In the genomic region with DNA sequence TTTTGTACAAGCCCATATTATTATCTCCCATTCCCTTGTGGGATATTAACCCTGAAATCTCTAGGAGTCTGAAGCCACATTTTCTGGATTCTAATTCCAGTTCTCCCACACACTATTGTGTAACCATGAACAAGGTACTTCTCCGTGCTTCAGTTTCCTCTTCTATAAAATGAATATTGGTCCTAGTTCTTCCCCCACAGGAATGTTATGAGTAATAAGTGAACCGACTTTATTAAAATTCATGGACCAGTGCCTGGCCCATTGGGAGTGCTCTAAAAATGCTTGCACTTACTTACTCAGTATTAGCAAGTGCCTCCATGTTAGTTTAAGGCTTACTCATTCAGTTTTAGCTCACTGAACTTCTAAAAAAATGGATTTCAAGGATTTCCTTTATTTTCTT, we compare ENCODE assay signal across 16 cellular contexts. TPM values are rescaled to one million over a fixed set of nuclear protein-coding genes. Genes with fewer than 3 reads are reported as not detected.
DNase-seq lines count a peak whose midpoint lies in the region; ATAC-seq, FAIRE-seq and TF ChIP-seq lines count a peak whose summit lies in the region.
"Had no signal": no experiment of that assay in that cellular context is flagged by ENCODE, and none has a peak within 500 bp of the region (broad histone marks: within the 10 kb centered on the region; RNA-seq: fewer than 3 reads in every experiment).

No MANE protein-coding gene starts in this region.

- peak overlapping the region; percentile 47 for H3K9ac ChIP-seq in skeletal muscle satellite cell (ENCODE audit: low read depth, low read length)

- H3K4me1 ChIP-seq in skeletal muscle satellite cell (ENCODE audit: control insufficient read depth, insufficient read depth, low read length) = peaks cover 18% of the 10 kb centered on the region
- H3K4me1 ChIP-seq in CD8-positive, alpha-beta T cell (ENCODE audit: insufficient read depth, low read length) = no peaks in the 10 kb centered on the region
- H3K4me1 ChIP-seq: body of pancreas, esophagus muscularis mucosa had no signal

- FAIRE-seq in HTR-8/SVneo (lab: Jason Lieb, UNC) = no peak

- intact Hi-C loops in posterior cingulate gyrus (cut with DNase I) = no loop called here
- intact Hi-C loops in CD8-positive, alpha-beta T cell (cut with DNase I, micrococcal nuclease) = no loop called here

- H3K36me3 ChIP-seq in skeletal muscle satellite cell (ENCODE audit: insufficient read depth, low read length) = no peaks in the 10 kb centered on the region
- H3K36me3 ChIP-seq in CD8-positive, alpha-beta T cell (ENCODE audit: insufficient read depth, low read length) = no peaks in the 10 kb centered on the region
- H3K36me3 ChIP-seq: esophagus muscularis mucosa, thoracic aorta had no signal

- peaks cover 20% of the 10 kb centered on the region for H3K9me3 Mint-ChIP-seq in CD8-positive, alpha-beta T cell

- ATAC-seq in CD8-positive, alpha-beta T cell = no peak
- ATAC-seq: body of pancreas, left ventricle myocardium superior had no signal

- no peak for TF ChIP-seq CTCF in CD8-positive, alpha-beta T cell (IDR thresholded peaks at IDR 0.05)

- POLR2A ChIA-PET in CD8-positive, alpha-beta T cell (lab: Charles Lee) = no interaction called here

- H3K4me3 Mint-ChIP-seq in CD8-positive, alpha-beta T cell = no peak overlapping the region

- H3K27me3 Mint-ChIP-seq in CD8-positive, alpha-beta T cell (ENCODE audit: low read depth) = peaks cover 14% of the 10 kb centered on the region

- H3K9me3 ChIP-seq in skeletal muscle satellite cell (replicated peaks; ENCODE audit: low read length) = peaks cover 8% of the 10 kb centered on the region
- H3K9me3 ChIP-seq in CD8-positive, alpha-beta T cell (ENCODE audit: low read length) = no peaks in the 10 kb centered on the region
- H3K9me3 ChIP-seq: body of pancreas had no signal

- H3K4me1 Mint-ChIP-seq in CD8-positive, alpha-beta T cell (ENCODE audit: low read depth) = no peaks in the 10 kb centered on the region

- H3K27me3 ChIP-seq in skeletal muscle satellite cell (ENCODE audit: control insufficient read depth, insufficient read depth, low read length) = no peaks in the 10 kb centered on the region
- H3K27me3 ChIP-seq in CD8-positive, alpha-beta T cell (ENCODE audit: insufficient read depth, low read length) = no peaks in the 10 kb centered on the region
- H3K27me3 ChIP-seq: body of pancreas, esophagus muscularis mucosa had no signal

- H3K4me2 ChIP-seq in skeletal muscle satellite cell (ENCODE audit: low read length) = peak overlapping the region; percentile 64

- peak; percentile 93 for DNase-seq in ELR (ENCODE audit: low read depth)
- peak; percentile 45 for DNase-seq in SW480 (ENCODE audit: low spot score)
- DNase-seq in fibroblast of the conjunctiva (ENCODE audit: low read depth) = peak; percentile 55
- no peak for DNase-seq in posterior cingulate gyrus
- no peak for DNase-seq in HTR-8/SVneo (ENCODE audit: insufficient read length, low spot score)
- no peak for DNase-seq in GF-D8 (lab: John Stamatoyannopoulos, UW)
- DNase-seq in CD8-positive, alpha-beta T cell = no peak
- DNase-seq: body of pancreas, DMS79, KBM-7, left ventricle myocardium superior had no signal

- CTCF ChIA-PET in CD8-positive, alpha-beta T cell (lab: Charles Lee) = no interaction called here

- peak overlapping the region; percentile 8 for H3K4me3 ChIP-seq in skeletal muscle satellite cell (ENCODE audit: low read length)
- H3K4me3 ChIP-seq in CD8-positive, alpha-beta T cell (ENCODE audit: low read depth, low read length) = no peak overlapping the region
- H3K4me3 ChIP-seq: body of pancreas, esophagus muscularis mucosa, thoracic aorta had no signal

- no peak overlapping the region for H3K27ac ChIP-seq in CD8-positive, alpha-beta T cell (ENCODE audit: low read depth, low read length)
- H3K27ac ChIP-seq: body of pancreas, esophagus muscularis mucosa, thoracic aorta, VCaP had no signal

- no peak overlapping the region for H3K27ac Mint-ChIP-seq in CD8-positive, alpha-beta T cell

- no peaks in the 10 kb centered on the region for H3K36me3 Mint-ChIP-seq in CD8-positive, alpha-beta T cell

RNA-seq across cellular contexts. Expression of a gene that starts 1.4 kb away (rescaled TPM):
- not detected in 2 replicates for total RNA-seq in skeletal muscle satellite cell (2012; rRNA removed)
- total RNA-seq in CD8-positive, alpha-beta T cell = not detected
- total RNA-seq: esophagus muscularis mucosa, left ventricle myocardium superior, posterior vena cava, thoracic aorta had no signal

Comparison
In these comparisons a context has a peak if more than half of its experiments do, and no peak if none do; other contexts are left out.
1. DNase-seq: peak in ELR (single experiment), SW480 (single experiment) and fibroblast of the conjunctiva (single experiment); none in posterior cingulate gyrus (0 of 10), HTR-8/SVneo (single experiment), GF-D8 (single experiment) and CD8-positive, alpha-beta T cell (0 of 7).